Comparison of ENCODE assay signal across 8 cellular contexts in the genomic region with DNA sequence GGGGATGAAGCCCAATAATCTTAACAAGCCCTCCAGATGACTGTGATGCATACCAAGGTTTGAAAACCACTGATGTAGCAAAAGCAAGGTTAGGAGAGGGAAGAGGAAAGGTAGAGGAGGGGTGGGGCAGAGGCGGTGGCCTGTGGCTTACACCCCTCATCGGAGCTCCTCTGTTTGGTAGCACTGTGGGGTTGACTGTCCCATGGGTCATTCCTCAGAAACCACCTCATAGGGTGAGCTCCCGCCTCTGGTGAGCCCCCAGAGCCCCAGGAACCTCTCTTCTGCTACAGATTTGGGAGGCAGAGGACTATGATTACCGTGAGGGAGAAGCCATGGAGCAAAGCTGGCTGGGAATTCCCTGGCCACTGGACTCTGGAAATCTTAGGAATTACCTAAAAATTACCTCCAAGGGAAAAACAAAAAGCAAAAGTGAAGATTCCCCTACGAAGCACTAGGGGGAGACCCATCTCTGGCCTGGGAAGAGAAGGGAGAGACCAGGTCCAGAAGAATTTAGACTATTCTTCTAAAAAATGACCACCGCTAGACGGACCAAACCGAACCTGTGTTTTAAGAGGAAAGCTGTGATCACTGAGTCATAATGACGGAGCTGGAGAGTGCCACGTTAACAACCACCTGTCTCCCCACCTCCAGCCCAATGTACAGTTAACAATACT. TPM values are rescaled to one million over a fixed set of nuclear protein-coding genes. Genes with fewer than 3 reads are reported as not detected.
DNase-seq lines count a peak whose midpoint lies in the region; ATAC-seq and TF ChIP-seq lines count a peak whose summit lies in the region.

No MANE protein-coding gene starts in this region.

- H2BK15ac ChIP-seq in IMR-90 (ENCODE audit: low read depth, low read length) = no peak overlapping the region

- no peak overlapping the region for H3K27ac ChIP-seq in IMR-90 (ENCODE audit: insufficient read depth, low read length)

- H3K4ac ChIP-seq in IMR-90 (ENCODE audit: low read depth, low read length) = no peak overlapping the region

- no peak overlapping the region for H4K8ac ChIP-seq in IMR-90 (ENCODE audit: low read depth in 2 of 2, low read length in 2 of 2)

- dilution Hi-C loops in IMR-90 (cut with HindIII; ENCODE audit: low sequenced_read_pairs, unreplicated experiment) = no loop called here

- H3K4me3 Mint-ChIP-seq in Calu3 (ENCODE audit: low read depth, unreplicated experiment) = peak overlapping the region; percentile 82
- H3K4me3 Mint-ChIP-seq in MCF 10A (ENCODE audit: unreplicated experiment) = peak overlapping the region; percentile 72
- peak overlapping the region; percentile 74 to 91 (median 85) for H3K4me3 Mint-ChIP-seq in naive B cell

- CTCF ChIA-PET in Calu3 (lab: Charles Lee) (interaction anchor here (1.9 kb wide), 1 partner anchor 26 kb away, joined by 6 read pairs; no protein-coding TSS in a partner anchor), IMR-90 (lab: Yijun Ruan, JAX) (interaction anchor here (0.5 to 2.1 kb wide), 5 partner anchors 70 to 506 kb away, joined by 3 to 6 read pairs (median 3); no protein-coding TSS in a partner anchor), MCF 10A (lab: Yijun Ruan, JAX) (interaction anchor here (0.6 to 21.4 kb wide), 38 partner anchors 9 to 1155 kb away, joined by 3 to 851 read pairs (median 4); no protein-coding TSS in a partner anchor)

- no CpG with 5 or more reads among the region's 10 CpGs for WGBS in IMR-90 (ENCODE audit: extremely low coverage in 2 of 2, insufficient read length in 1 of 2), 2 experiments

- no peak overlapping the region for H3K9ac ChIP-seq in IMR-90 (ENCODE audit: low read depth, low read length)

- peaks cover 27% of the 10 kb centered on the region for H3K4me1 ChIP-seq in IMR-90 (ENCODE audit: control insufficient read depth, insufficient read depth, low read length)

- H3K4me2 ChIP-seq in IMR-90 (ENCODE audit: low read depth, low read length) = no peak overlapping the region

- no peaks in the 10 kb centered on the region for H3K27me3 ChIP-seq in IMR-90 (ENCODE audit: control insufficient read depth, insufficient read depth, low read length)

- 0 out of 2 replicates have a peak overlapping the region, but pooled peaks have one; percentile 6 for H2BK120ac ChIP-seq in IMR-90 (ENCODE audit: low read depth, low read length)

- H2AK5ac ChIP-seq in IMR-90 (ENCODE audit: low read depth, low read length) = peak overlapping the region; percentile 37

- no TSS peak for BruUV-seq in Calu3 (replicated peaks; lab: Mats Ljungman, UMichigan)
- BruUV-seq in IMR-90 (replicated peaks; lab: Mats Ljungman, UMichigan) = no TSS peak
- no TSS peak for BruUV-seq in MCF 10A (replicated peaks; lab: Mats Ljungman, UMichigan)

- H4K5ac ChIP-seq in IMR-90 (ENCODE audit: low read depth, low read length) = no peak overlapping the region

- peaks cover 45% of the 10 kb centered on the region for H3K27me3 Mint-ChIP-seq in Calu3 (ENCODE audit: unreplicated experiment)
- H3K27me3 Mint-ChIP-seq in MCF 10A (ENCODE audit: insufficient read depth, unreplicated experiment) = no peaks in the 10 kb centered on the region
- H3K27me3 Mint-ChIP-seq in naive B cell = peaks cover 26 to 37% (median 29%) of the 10 kb centered on the region in 3 donors

- no peak overlapping the region for H3K4me3 ChIP-seq in IMR-90 (ENCODE audit: insufficient read depth, low read depth, low read length)

- no peak overlapping the region for H4K91ac ChIP-seq in IMR-90 (ENCODE audit: insufficient read depth, low read depth, low read length)

- ATAC-seq in IMR-90 (ENCODE audit: low read depth) (no peak), naive B cell (ENCODE audit: low read depth in 2 of 2) (no peak), HG03280 (IDR thresholded peaks at IDR 0.05; ENCODE audit: unreplicated experiment) (no peak), GM19463 (IDR thresholded peaks at IDR 0.05; ENCODE audit: unreplicated experiment) (no peak)

- no peak overlapping the region for H2BK5ac ChIP-seq in IMR-90 (ENCODE audit: low read depth, low read length, poor library complexity, severe bottlenecking)

- H3K18ac ChIP-seq in IMR-90 (ENCODE audit: low read depth, low read length) = no peak overlapping the region

- H3K36me3 Mint-ChIP-seq in Calu3 (ENCODE audit: insufficient read depth, unreplicated experiment) (peaks cover 53% of the 10 kb centered on the region), MCF 10A (ENCODE audit: insufficient read depth, unreplicated experiment) (peaks cover 9% of the 10 kb centered on the region), naive B cell (no peaks in the 10 kb centered on the region)

- peak overlapping the region; percentile 51 for H2AK9ac ChIP-seq in IMR-90 (replicated peaks; ENCODE audit: low read depth, low read length, poor library complexity)

- no peak overlapping the region for H3K14ac ChIP-seq in IMR-90 (replicated peaks; ENCODE audit: low read depth, low read length)

- in situ Hi-C loops in IMR-90 (cut with MboI; ENCODE audit: low sequenced_read_pairs) = no loop called here

- H3K4me1 Mint-ChIP-seq in Calu3 (ENCODE audit: low read depth, unreplicated experiment) = peaks cover 49% of the 10 kb centered on the region
- peaks cover 65% of the 10 kb centered on the region for H3K4me1 Mint-ChIP-seq in MCF 10A (ENCODE audit: insufficient read depth, unreplicated experiment)
- peaks cover 15 to 26% (median 22%) of the 10 kb centered on the region in 3 donors for H3K4me1 Mint-ChIP-seq in naive B cell

- 0 out of 2 replicates have a peak, but pooled peaks cover 3% of the 10 kb centered on the region for H4K20me1 ChIP-seq in IMR-90 (ENCODE audit: insufficient read depth, low read length)

- H3K56ac ChIP-seq in IMR-90 (ENCODE audit: extremely low read depth, insufficient read depth, low read length) = no peak overlapping the region

- peaks cover 16% of the 10 kb centered on the region for H3K9me1 ChIP-seq in IMR-90 (ENCODE audit: insufficient read depth, low read length)

- no peak for TF ChIP-seq POLR2A in IMR-90 (IDR thresholded peaks at IDR 0.05; ENCODE audit: low read depth, low read length)

- peak; percentile 61 for TF ChIP-seq RAD21 in IMR-90 (IDR thresholded peaks at IDR 0.05; ENCODE audit: low read length)

- no peak overlapping the region for H2AFZ ChIP-seq in IMR-90 (replicated peaks; ENCODE audit: low read length, poor library complexity)

- no peaks in the 10 kb centered on the region for H3K9me3 ChIP-seq in IMR-90 (ENCODE audit: control insufficient read depth, insufficient read depth, low read length)

- H3K9me3 Mint-ChIP-seq in Calu3 (ENCODE audit: low read depth, unreplicated experiment) (no peaks in the 10 kb centered on the region), MCF 10A (ENCODE audit: unreplicated experiment) (no peaks in the 10 kb centered on the region), naive B cell (no peaks in the 10 kb centered on the region)

- peaks cover 0 to 5% of the 10 kb centered on the region in 2 experiments; a peak in 1 of 4 replicates for H3K79me1 ChIP-seq in IMR-90 (ENCODE audit: low read depth in 1 of 2, low read length in 2 of 2)

- POLR2A ChIA-PET in IMR-90 (lab: Charles Lee; ENCODE audit: unreplicated experiment) (no interaction called here), MCF 10A (lab: Yijun Ruan, JAX) (interaction anchor here (1.1 to 1.8 kb wide), 6 partner anchors 9 to 107 kb away, joined by 3 to 8 read pairs (median 4); a partner anchor contains a TSS)

- H3K27ac Mint-ChIP-seq in Calu3 (ENCODE audit: unreplicated experiment) (peak overlapping the region; percentile 28), MCF 10A (ENCODE audit: low read depth, unreplicated experiment) (no peak overlapping the region), naive B cell (no peak overlapping the region)

- no peak for DNase-seq in Calu3
- DNase-seq in IMR-90 = peak; percentile 54
- peak; percentile 69 for DNase-seq in MCF 10A (ENCODE audit: unreplicated experiment)
- no peak for DNase-seq in naive B cell
- DNase-seq in activated CD4-positive, CD25-positive, alpha-beta regulatory T cell treated with anti-CD3 and anti-CD28 coated beads, Interleukin-2, amount 50 U/mL, for 72 hours = no peak
- DNase-seq in NCI-H1092 treated with DMSO at 0.1 percent for 48 hours (lab: John Stamatoyannopoulos, UW) = no peak

- no peak overlapping the region for H2BK20ac ChIP-seq in IMR-90 (ENCODE audit: low read depth, low read length)

- H3K23ac ChIP-seq in IMR-90 (ENCODE audit: low read depth, low read length) = no peak overlapping the region

- peak; percentile 32 for TF ChIP-seq CTCF in Calu3 (IDR thresholded peaks at IDR 0.05; ENCODE audit: unreplicated experiment)
- TF ChIP-seq CTCF in IMR-90 (conservative IDR thresholded peaks at IDR 0.05; ENCODE audit: low read depth, low read length) = peak; percentile 71
- peak; percentile 75 for TF ChIP-seq CTCF in MCF 10A (IDR thresholded peaks at IDR 0.05; ENCODE audit: unreplicated experiment)

- H3K36me3 ChIP-seq in IMR-90 (ENCODE audit: control insufficient read depth, insufficient read depth, low read length) = no peaks in the 10 kb centered on the region

- intact Hi-C loops in Calu3 (cut with micrococcal nuclease; ENCODE audit: unreplicated experiment) (loop anchor here (1.0 to 5.0 kb wide), 2 partner anchors 36 to 77 kb away; no protein-coding TSS in a partner anchor), IMR-90 (cut with micrococcal nuclease) (loop anchor here (1.0 kb wide), 1 partner anchor 77 kb away; no protein-coding TSS in a partner anchor), MCF 10A (cut with micrococcal nuclease) (loop anchor here (1.0 to 10.0 kb wide), 3 partner anchors 38 to 299 kb away; no protein-coding TSS in a partner anchor)

TF ChIP-seq in IMR-90, 13 proteins besides CTCF, POLR2A, EP300 and RAD21:
- TF ChIP-seq BHLHE40 (IDR thresholded peaks at IDR 0.05; ENCODE audit: low read depth, low read length) (no peak), SMC3 (IDR thresholded peaks at IDR 0.05; ENCODE audit: low read depth, low read length) (peak; percentile 43; the same call in 1 of the 2 replicates)

RNA-seq across cellular contexts. Expression of a gene that starts 1.5 kb away (rescaled TPM):
- total RNA-seq in Calu3 (2022) (6.1 and 6.5 TPM in 2 replicates), IMR-90 (2012; rRNA removed) (0.18 and 0.56 TPM in 2 replicates), MCF 10A (2022) (8.3 and 9.6 TPM in 2 replicates)
- polyA plus RNA-seq in IMR-90 (2012; rRNA removed) (1.1 TPM in 2 replicates), naive B cell (ENCODE audit: low read depth in 6 of 6) (100 to 1,000 TPM; 116 to 166 (median 146) TPM)
- 0.39 and 1.2 TPM in 2 replicates for polyA plus RNA-seq in IMR-90 (2012; cell fraction: cytosol; rRNA removed)
- 2.3 and 3.2 TPM in 2 replicates for polyA plus RNA-seq in IMR-90 (2012; cell fraction: nucleus; rRNA removed; ENCODE audit: low replicate concordance)

RNA-seq across cellular contexts. Expression of a gene that starts 35.6 kb away (rescaled TPM):
- 35.5 and 47.5 TPM in 2 replicates for total RNA-seq in Calu3 (2022)
- 21.4 and 24.0 TPM in 2 replicates for total RNA-seq in IMR-90 (2012; rRNA removed)
- 20.3 and 21.0 TPM in 2 replicates for polyA plus RNA-seq in IMR-90 (2012; rRNA removed)
- 14.8 and 17.1 TPM in 2 replicates for polyA plus RNA-seq in IMR-90 (2012; cell fraction: cytosol; rRNA removed)
- polyA plus RNA-seq in IMR-90 (2012; cell fraction: nucleus; rRNA removed; ENCODE audit: low replicate concordance) = 47.3 and 62.4 TPM in 2 replicates
- 7.1 and 12.1 TPM in 2 replicates for total RNA-seq in MCF 10A (2022)
- polyA plus RNA-seq in naive B cell (ENCODE audit: low read depth in 6 of 6) = 10 to 100 TPM in 5 of 6 donors, 1 to 10 TPM in 1; 10.0 to 32.6 (median 14.2) TPM

Comparison
In these comparisons a context has a peak if more than half of its experiments do, and no peak if none do; other contexts are left out.
1. DNase-seq: peak in IMR-90 (single experiment) and MCF 10A (single experiment); none in Calu3 (single experiment), naive B cell (single experiment), activated CD4-positive, CD25-positive, alpha-beta regulatory T cell treated with anti-CD3 and anti-CD28 coated beads, Interleukin-2, amount 50 U/mL, for 72 hours (single experiment) and NCI-H1092 treated with DMSO at 0.1 percent for 48 hours (single experiment).
2. Peak in every context shown above with its lines, with median percentiles within 50 percentile points of each other: H3K4me3 Mint-ChIP-seq and CTCF ChIP-seq.